Comparison of ENCODE assay signal across 10 cellular contexts in genomic region chr5:39191216-39191615, GRCh38. TPM values are rescaled to one million over a fixed set of nuclear protein-coding genes. Genes with fewer than 3 reads are reported as not detected.
DNase-seq lines count a peak whose midpoint lies in the region; ATAC-seq and TF ChIP-seq lines count a peak whose summit lies in the region.
"Had no signal": no experiment of that assay in that cellular context is flagged by ENCODE, and none has a peak within 500 bp of the region (broad histone marks: within the 10 kb centered on the region; RNA-seq: fewer than 3 reads in every experiment).

No MANE protein-coding gene starts in this region.

- H3K79me2 ChIP-seq in KMS-11 (ENCODE audit: insufficient read depth, low read depth) = no peaks in the 10 kb centered on the region

- peak overlapping the region; percentile 83 for H3K4me2 ChIP-seq in KMS-11

- no peaks in the 10 kb centered on the region for H3K9me3 ChIP-seq in upper lobe of right lung
- H3K9me3 ChIP-seq: left lung had no signal

- no peaks in the 10 kb centered on the region for H4K20me1 ChIP-seq in KMS-11 (ENCODE audit: insufficient read depth)

- H3K27ac ChIP-seq in KMS-11 (peak overlapping the region; percentile 81), caudate nucleus (ENCODE audit: low read depth, low read length) (peak overlapping the region; percentile 30), upper lobe of right lung (no peak overlapping the region)
- H3K27ac ChIP-seq: C4-2B had no signal

- CTCF ChIA-PET in HEK293T (lab: Yijun Ruan, JAX) = no interaction called here

- H2AFZ ChIP-seq in KMS-11 (ENCODE audit: low read depth) = peak overlapping the region; percentile 28; the same call in 1 of the 2 replicates

- H3K4me1 ChIP-seq in KMS-11 (ENCODE audit: low read depth, poor library complexity, severe bottlenecking) = peaks cover 54% of the 10 kb centered on the region
- H3K4me1 ChIP-seq in upper lobe of right lung = peaks cover 9% of the 10 kb centered on the region

- H3K4me3 ChIP-seq in KMS-11 (IDR thresholded peaks at IDR 0.05; ENCODE audit: insufficient read depth, low read depth, low read length) (no peak overlapping the region), upper lobe of right lung (no peak overlapping the region)
- H3K4me3 ChIP-seq: left lung had no signal

- intact Hi-C loops in upper lobe of right lung (cut with DNase I) = no loop called here

- POLR2A ChIA-PET in HEK293T (lab: Yijun Ruan, JAX) = no interaction called here

- H3K27me3 ChIP-seq in KMS-11 (ENCODE audit: insufficient read depth, low read depth) = no peaks in the 10 kb centered on the region
- no peaks in the 10 kb centered on the region for H3K27me3 ChIP-seq in upper lobe of right lung
- H3K27me3 ChIP-seq: left lung had no signal

- peak overlapping the region; percentile 36; the same call in 1 of the 2 replicates for H3K9ac ChIP-seq in KMS-11

- H3K36me3 ChIP-seq in KMS-11 (ENCODE audit: insufficient read depth) (no peaks in the 10 kb centered on the region), upper lobe of right lung (no peaks in the 10 kb centered on the region)
- H3K36me3 ChIP-seq: left lung had no signal

- ATAC-seq in GM19328 (IDR thresholded peaks at IDR 0.05; ENCODE audit: unreplicated experiment) = peak; percentile 52
- ATAC-seq in upper lobe of right lung = no peak
- ATAC-seq: left lung had no signal

- DNase-seq in Ammon's horn (ENCODE audit: low spot score) (peak; percentile 64), caudate nucleus (lab: John Stamatoyannopoulos, UW) (peak in 6 of 61 donors; percentile 0 to 27 (median 4)), upper lobe of right lung (no peak), HEK293T (ENCODE audit: extremely low spot score) (no peak), NCI-H1694 treated with DMSO at 0.1 percent for 48 hours (lab: John Stamatoyannopoulos, UW) (no peak), NCI-H1694 (lab: John Stamatoyannopoulos, UW) (no peak)
- DNase-seq: left lung had no signal

- TF ChIP-seq CTCF in KMS-11 (conservative IDR thresholded peaks at IDR 0.05; ENCODE audit: low read depth, low read length) (no peak), upper lobe of right lung (IDR thresholded peaks at IDR 0.05) (no peak)

TF ChIP-seq in HEK293T, 16 proteins besides CTCF, POLR2A, EP300 and RAD21:
- TF ChIP-seq LEF1 (IDR thresholded peaks at IDR 0.05; ENCODE audit: borderline replicate concordance) (no peak), SP1 (IDR thresholded peaks at IDR 0.05) (no peak), FOXM1 (IDR thresholded peaks at IDR 0.05; ENCODE audit: borderline replicate concordance) (no peak), NFRKB (IDR thresholded peaks at IDR 0.05) (no peak), ARNT (IDR thresholded peaks at IDR 0.05) (no peak), FOXA1 (IDR thresholded peaks at IDR 0.05) (no peak), TARDBP (IDR thresholded peaks at IDR 0.05) (no peak), L3MBTL2 (conservative IDR thresholded peaks at IDR 0.05) (no peak), ELF4 (IDR thresholded peaks at IDR 0.05) (no peak), CTBP1 (IDR thresholded peaks at IDR 0.05; ENCODE audit: borderline replicate concordance) (no peak), SUZ12 (IDR thresholded peaks at IDR 0.05) (no peak), PKNOX1 (IDR thresholded peaks at IDR 0.05) (no peak)

RNA-seq across cellular contexts. Expression of gene FYB1, which starts 28.1 kb away (rescaled TPM):
- total RNA-seq in upper lobe of right lung = 45.0 TPM
